15 cellular contexts compared by ENCODE assay signal in genomic region chr18:10304853-10305252, GRCh38.
DNase-seq lines count a peak whose midpoint lies in the region; ATAC-seq, FAIRE-seq and TF ChIP-seq lines count a peak whose summit lies in the region.
"Had no signal": no experiment of that assay in that cellular context is flagged by ENCODE, and none has a peak within 500 bp of the region (broad histone marks: within the 10 kb centered on the region; RNA-seq: fewer than 3 reads in every experiment).

No MANE protein-coding gene starts in this region.

- no peak for TF ChIP-seq CTCF in testis (IDR thresholded peaks at IDR 0.05)

- FAIRE-seq in HTR-8/SVneo (lab: Jason Lieb, UNC), result no peak
- FAIRE-seq: frontal cortex had no signal

- TF ChIP-seq POLR2A in testis (IDR thresholded peaks at IDR 0.05), result no peak

- H3K9me3 ChIP-seq in testis, result no peaks in the 10 kb centered on the region

- WGBS in testis, 2 donors, result 66 to 79% methylated on average over 3 of the region's 3 CpGs

- H3K36me3 ChIP-seq in testis (ENCODE audit: low read depth, missing control alignments), result no peaks in the 10 kb centered on the region

- DNase-seq in activated CD8-positive, alpha-beta memory T cell treated with anti-CD3 and anti-CD28 coated beads for 24 hours, result peak; percentile 13
- DNase-seq in activated CD8-positive, alpha-beta memory T cell treated with anti-CD3 and anti-CD28 coated beads, Interleukin-2, amount 50 U/mL, for 48 hours, result no peak
- DNase-seq in SW480 (ENCODE audit: low spot score) (peak; percentile 55), foreskin melanocyte (peak; percentile 97), testis (no peak), HTR-8/SVneo (ENCODE audit: insufficient read length, low spot score) (no peak), SHP77 (lab: John Stamatoyannopoulos, UW) (no peak)
- DNase-seq: activated T-cell treated with anti-CD3 and anti-CD28 coated beads for 4 hours; aorta; GDM1; NCI-H187; stimulated activated CD4-positive, alpha-beta T cell treated with anti-CD3 and anti-CD28 coated beads, Interleukin-2, amount 100 ng/mL, for 24 hours; stimulated activated naive CD8-positive, alpha-beta T cell treated with anti-CD3 and anti-CD28 coated beads, Interleukin-15, Interleukin-2, amounts not matched to agents 100 U/mL and 50 U/mL, for 24 hours had no signal

- intact Hi-C loops in testis (cut with DNase I; ENCODE audit: low total_unique reads), result no loop called here

- H3K4me1 ChIP-seq in testis, result peaks cover under 1% of the 10 kb centered on the region

- ATAC-seq in GM18511 (IDR thresholded peaks at IDR 0.05; ENCODE audit: unreplicated experiment), result no peak
- ATAC-seq: stimulated activated naive CD8-positive, alpha-beta T cell treated with anti-CD3 and anti-CD28 coated beads, Interleukin-15, Interleukin-2, amounts not matched to agents 100 U/mL and 50 U/mL, for 24 hours had no signal

- no peak overlapping the region for H3K27ac ChIP-seq in testis

- no peaks in the 10 kb centered on the region for H3K27me3 ChIP-seq in testis

- no peak overlapping the region for H3K4me3 ChIP-seq in testis

Comparison
In these comparisons a context has a peak if more than half of its experiments do, and no peak if none do; other contexts are left out.
1. DNase-seq: peak in activated CD8-positive, alpha-beta memory T cell treated with anti-CD3 and anti-CD28 coated beads for 24 hours (single experiment), SW480 (single experiment) and foreskin melanocyte (single experiment); none in activated CD8-positive, alpha-beta memory T cell treated with anti-CD3 and anti-CD28 coated beads, Interleukin-2, amount 50 U/mL, for 48 hours (single experiment), testis (single experiment), HTR-8/SVneo (single experiment) and SHP77 (0 of 2).